Comparison of ENCODE assay signal across 24 cellular contexts in genomic region chr11:119689318-119689717, GRCh38. TPM values are rescaled to one million over a fixed set of nuclear protein-coding genes. Genes with fewer than 3 reads are reported as not detected.
DNase-seq lines count a peak whose midpoint lies in the region; FAIRE-seq and TF ChIP-seq lines count a peak whose summit lies in the region.
"Had no signal": no experiment of that assay in that cellular context is flagged by ENCODE, and none has a peak within 500 bp of the region (broad histone marks: within the 10 kb centered on the region; RNA-seq: fewer than 3 reads in every experiment).

No MANE protein-coding gene starts in this region.

- H3K9me2 ChIP-seq in Loucy (replicated peaks; ENCODE audit: low read depth, low read length): no peaks in the 10 kb centered on the region

- H3K36me3 Mint-ChIP-seq in type B pancreatic cell: no peaks in the 10 kb centered on the region
- H3K36me3 Mint-ChIP-seq in activated T-helper 1 cell treated with anti-CD3 and anti-CD28 coated beads, Interleukin-12 subunit alpha, Interleukin-12 subunit beta, Interleukin-2, Interleukin-4 antibody, amounts not matched to agents 30 ng/mL and 10 ng/mL and 1 ng/mL, durations not matched to agents 14 hours and 24 hours and 36 hours (ENCODE audit: low read depth): no peaks in the 10 kb centered on the region
- H3K36me3 Mint-ChIP-seq: CD4-positive, CD25-positive, alpha-beta regulatory T cell had no signal

- H3K9ac ChIP-seq in Loucy (ENCODE audit: low read depth, low read length, poor library complexity, severe bottlenecking) (peak overlapping the region; percentile 19), keratinocyte (ENCODE audit: control insufficient read depth, extremely low read depth, insufficient read depth, low read length) (peak overlapping the region; percentile 2)

- H3K9me3 Mint-ChIP-seq in type B pancreatic cell: no peaks in the 10 kb centered on the region
- H3K9me3 Mint-ChIP-seq in activated T-helper 1 cell treated with anti-CD3 and anti-CD28 coated beads, Interleukin-12 subunit alpha, Interleukin-12 subunit beta, Interleukin-2, Interleukin-4 antibody, amounts not matched to agents 30 ng/mL and 10 ng/mL and 1 ng/mL, durations not matched to agents 14 hours and 24 hours and 36 hours: no peaks in the 10 kb centered on the region
- H3K9me3 Mint-ChIP-seq: CD4-positive, CD25-positive, alpha-beta regulatory T cell had no signal

- H3K27ac Mint-ChIP-seq in type B pancreatic cell: peak overlapping the region; percentile 80
- no peak overlapping the region for H3K27ac Mint-ChIP-seq in activated T-helper 1 cell treated with anti-CD3 and anti-CD28 coated beads, Interleukin-12 subunit alpha, Interleukin-12 subunit beta, Interleukin-2, Interleukin-4 antibody, amounts not matched to agents 30 ng/mL and 10 ng/mL and 1 ng/mL, durations not matched to agents 14 hours and 24 hours and 36 hours
- H3K27ac Mint-ChIP-seq: CD4-positive, CD25-positive, alpha-beta regulatory T cell had no signal

- H3K4me3 ChIP-seq in Loucy (ENCODE audit: low read length, poor library complexity, severe bottlenecking) (no peak overlapping the region), keratinocyte (ENCODE audit: control insufficient read depth in 2 of 3, extremely low read depth in 1 of 3, insufficient read depth in 2 of 3, low read depth in 1 of 3, low read length in 3 of 3) (no peak overlapping the region)
- H3K4me3 ChIP-seq: Peyer's patch, SK-N-MC had no signal

- peak; percentile 78 for FAIRE-seq in keratinocyte (lab: Jason Lieb, UNC)
- FAIRE-seq: GM12891, H54 had no signal

- H2AFZ ChIP-seq in Loucy (ENCODE audit: low read length): no peak overlapping the region
- H2AFZ ChIP-seq in keratinocyte (ENCODE audit: control insufficient read depth, low read length): no peak overlapping the region

- H3F3A ChIP-seq in Loucy (ENCODE audit: low read depth): peaks cover 4% of the 10 kb centered on the region; the same call in 1 of the 2 replicates

- DNase-seq in DMS 273 (lab: John Stamatoyannopoulos, UW; ENCODE audit: unreplicated experiment) (peak; percentile 19), DMS 273 treated with DMSO at 0.1 percent for 48 hours (lab: John Stamatoyannopoulos, UW) (no peak), keratinocyte (ENCODE audit: low read depth, low spot score) (no peak), type B pancreatic cell (ENCODE audit: extremely low spot score, unreplicated experiment) (no peak), NCI-H2227 (lab: John Stamatoyannopoulos, UW; ENCODE audit: unreplicated experiment) (no peak)
- no peak for DNase-seq in activated T-helper 1 cell treated with anti-CD3 and anti-CD28 coated beads, Interleukin-12 subunit alpha, Interleukin-12 subunit beta, Interleukin-2, Interleukin-4 antibody, amounts not matched to agents 30 ng/mL and 10 ng/mL and 1 ng/mL, durations not matched to agents 14 hours and 24 hours and 36 hours (ENCODE audit: low spot score)
- no peak for DNase-seq in effector CD8-positive, alpha-beta T cell (lab: John Stamatoyannopoulos, UW)
- DNase-seq: CD4-positive, CD25-positive, alpha-beta regulatory T cell; DMS53; EL; IMR-90; NCI-H1048; NCI-H1436; NCI-H2029 treated with DMSO at 0.1 percent for 48 hours; NCI-H510A; NCI-H748 treated with DMSO at 0.1 percent for 48 hours; NK-92 treated with Interleukin-12 subunit alpha and Interleukin-12 subunit beta, amount 100 ng/mL, for 24 hours; Peyer's patch; SHP77 had no signal

- intact Hi-C loops in activated T-helper 1 cell treated with anti-CD3 and anti-CD28 coated beads, Interleukin-12 subunit alpha, Interleukin-12 subunit beta, Interleukin-2, Interleukin-4 antibody, amounts not matched to agents 30 ng/mL and 10 ng/mL and 1 ng/mL, durations not matched to agents 14 hours and 24 hours and 36 hours (cut with micrococcal nuclease): no loop called here

- H3K36me3 ChIP-seq in Loucy (ENCODE audit: insufficient read depth, low read length): 0 out of 2 replicates have a peak, but pooled peaks cover 5% of the 10 kb centered on the region
- H3K36me3 ChIP-seq in keratinocyte (ENCODE audit: control insufficient read depth in 2 of 2, extremely low read depth in 1 of 2, insufficient read depth in 2 of 2, low read length in 2 of 2): peaks cover 1 to 5% of the 10 kb centered on the region in 2 experiments
- H3K36me3 ChIP-seq: Peyer's patch had no signal

- H3K27me3 ChIP-seq in Loucy (ENCODE audit: insufficient read depth, low read length, poor library complexity, severe bottlenecking) (no peaks in the 10 kb centered on the region), keratinocyte (ENCODE audit: control insufficient read depth, extremely low read depth, insufficient read depth, low read length) (no peaks in the 10 kb centered on the region)
- H3K27me3 ChIP-seq: Peyer's patch had no signal

- no peaks in the 10 kb centered on the region for H3K27me3 Mint-ChIP-seq in type B pancreatic cell
- no peaks in the 10 kb centered on the region for H3K27me3 Mint-ChIP-seq in activated T-helper 1 cell treated with anti-CD3 and anti-CD28 coated beads, Interleukin-12 subunit alpha, Interleukin-12 subunit beta, Interleukin-2, Interleukin-4 antibody, amounts not matched to agents 30 ng/mL and 10 ng/mL and 1 ng/mL, durations not matched to agents 14 hours and 24 hours and 36 hours (ENCODE audit: insufficient read depth)

- H4K20me1 ChIP-seq in Loucy (ENCODE audit: insufficient read depth, low read length, poor library complexity, severe bottlenecking) (peaks cover 8% of the 10 kb centered on the region), keratinocyte (ENCODE audit: control insufficient read depth, extremely low read depth, insufficient read depth, low read length) (no peaks in the 10 kb centered on the region)

- H3K4me1 Mint-ChIP-seq in type B pancreatic cell (ENCODE audit: unreplicated experiment): peaks cover 60% of the 10 kb centered on the region
- H3K4me1 Mint-ChIP-seq in activated T-helper 1 cell treated with anti-CD3 and anti-CD28 coated beads, Interleukin-12 subunit alpha, Interleukin-12 subunit beta, Interleukin-2, Interleukin-4 antibody, amounts not matched to agents 30 ng/mL and 10 ng/mL and 1 ng/mL, durations not matched to agents 14 hours and 24 hours and 36 hours (ENCODE audit: low read depth): peaks cover 11% of the 10 kb centered on the region

- H3K4me1 ChIP-seq in Loucy (ENCODE audit: insufficient read depth, low read length, poor library complexity, severe bottlenecking) (peaks cover 91% of the 10 kb centered on the region), keratinocyte (ENCODE audit: control insufficient read depth, extremely low read depth, insufficient read depth, low read length) (peaks cover 98% of the 10 kb centered on the region)

- dilution Hi-C loops in keratinocyte (cut with MboI; ENCODE audit: extremely low pct_ligation_motif_present, low sequenced_read_pairs): no loop called here

- H3K4me3 Mint-ChIP-seq in type B pancreatic cell: peak overlapping the region; percentile 20
- no peak overlapping the region for H3K4me3 Mint-ChIP-seq in activated T-helper 1 cell treated with anti-CD3 and anti-CD28 coated beads, Interleukin-12 subunit alpha, Interleukin-12 subunit beta, Interleukin-2, Interleukin-4 antibody, amounts not matched to agents 30 ng/mL and 10 ng/mL and 1 ng/mL, durations not matched to agents 14 hours and 24 hours and 36 hours
- H3K4me3 Mint-ChIP-seq: CD4-positive, CD25-positive, alpha-beta regulatory T cell had no signal

- peak overlapping the region; percentile 63 for H3K27ac ChIP-seq in keratinocyte (ENCODE audit: control insufficient read depth, insufficient read depth, low read length)
- H3K27ac ChIP-seq: 22Rv1, Peyer's patch, SK-N-MC had no signal

- H3K79me2 ChIP-seq in Loucy (ENCODE audit: insufficient read depth, low read length): peaks cover 93% of the 10 kb centered on the region
- H3K79me2 ChIP-seq in keratinocyte (ENCODE audit: control insufficient read depth, insufficient read depth, low read length): peaks cover 71% of the 10 kb centered on the region

- peaks cover 2% of the 10 kb centered on the region for H3K9me1 ChIP-seq in keratinocyte (ENCODE audit: control insufficient read depth, extremely low read depth, insufficient read depth, low read length)

- TF ChIP-seq CTCF in Loucy (conservative IDR thresholded peaks at IDR 0.05; ENCODE audit: low read length) (no peak), keratinocyte (optimal IDR thresholded peaks at IDR 0.05 in 1 of 3, IDR thresholded peaks at IDR 0.05 in 1 of 3, conservative IDR thresholded peaks at IDR 0.05 in 1 of 3; ENCODE audit: extremely low read depth in 1 of 3, insufficient read depth in 2 of 3, low read length in 3 of 3) (no peak), type B pancreatic cell (conservative IDR thresholded peaks at IDR 0.05) (no peak)

- no peak overlapping the region for H3K4me2 ChIP-seq in Loucy (ENCODE audit: low read depth, low read length, poor library complexity, severe bottlenecking)
- H3K4me2 ChIP-seq in keratinocyte (ENCODE audit: control insufficient read depth, extremely low read depth, insufficient read depth, low read depth, low read length): peak overlapping the region; percentile 11

- H3K9me3 ChIP-seq in Loucy (ENCODE audit: insufficient read depth, low read depth, low read length) (no peaks in the 10 kb centered on the region), keratinocyte (ENCODE audit: control insufficient read depth, low read depth, low read length) (no peaks in the 10 kb centered on the region)
- H3K9me3 ChIP-seq: Peyer's patch had no signal

RNA-seq across cellular contexts. Expression of gene NECTIN1, which starts 39.7 kb away (rescaled TPM):
- 37.5 to 51.8 TPM (median 39.7 TPM) in 3 replicates for polyA plus RNA-seq in keratinocyte
- polyA plus RNA-seq in keratinocyte (2011; ENCODE audit: low read depth): 15.4 TPM
- 32.7 and 39.4 TPM in 2 replicates for polyA plus RNA-seq in keratinocyte (2011; cell fraction: cytosol; rRNA removed)
- 115 and 134 TPM in 2 replicates for polyA plus RNA-seq in keratinocyte (2011; cell fraction: nucleus; rRNA removed)
- 67.3 and 67.5 TPM in 2 replicates for polyA plus RNA-seq in keratinocyte (2012; ENCODE audit: low replicate concordance)
- 111 to 317 TPM (median 149 TPM) in 3 replicates for polyA minus RNA-seq in keratinocyte
- polyA minus RNA-seq in keratinocyte (2011; cell fraction: cytosol; rRNA and poly(A)+ RNA removed): 75.8 TPM
- polyA minus RNA-seq in keratinocyte (2011; cell fraction: nucleus; rRNA and poly(A)+ RNA removed): 116 and 161 TPM in 2 replicates
- 62.9 and 128 TPM in 2 replicates for total RNA-seq in type B pancreatic cell (ENCODE audit: low replicate concordance)
- 4.5 and 5.4 TPM in 2 replicates for total RNA-seq in activated T-helper 1 cell treated with anti-CD3 and anti-CD28 coated beads, Interleukin-12 subunit alpha, Interleukin-12 subunit beta, Interleukin-2, Interleukin-4 antibody, amounts not matched to agents 30 ng/mL and 10 ng/mL and 1 ng/mL, durations not matched to agents 14 hours and 24 hours and 36 hours
